ENCODE assay signal across 38 cellular contexts in genomic region chr2:210277133-210277532, GRCh38. TPM values are rescaled to one million over a fixed set of nuclear protein-coding genes. Genes with fewer than 3 reads are reported as not detected.
"Had no signal": no experiment of that assay in that cellular context is flagged by ENCODE, and none has a peak within 500 bp of the region (broad histone marks: within the 10 kb centered on the region; RNA-seq: fewer than 3 reads in every experiment).

No MANE protein-coding gene starts in this region.

- DNase-seq: Karpas-422, Kasumi-1, MG63, MM.1S, MV-4-11, NCI-H1048, NCI-H1092, NCI-H1092 treated with DMSO at 0.1 percent for 48 hours, NCI-H1105, NCI-H1105 treated with DMSO at 0.1 percent for 48 hours, NCI-H1417, NCI-H1417 treated with DMSO at 0.1 percent for 48 hours, NCI-H1436, NCI-H1436 treated with DMSO at 0.1 percent for 48 hours, NCI-H146, NCI-H1694, NCI-H1694 treated with DMSO at 0.1 percent for 48 hours, NCI-H187, NCI-H187 treated with DMSO at 0.1 percent for 48 hours, NCI-H1930, NCI-H2029, NCI-H2029 treated with DMSO at 0.1 percent for 48 hours, NCI-H2081, NCI-H2081 treated with DMSO at 0.1 percent for 48 hours, NCI-H2107, NCI-H2171, NCI-H2171 treated with DMSO at 0.1 percent for 48 hours, NCI-H2227 treated with DMSO at 0.1 percent for 48 hours, NCI-H226, NCI-H345, NCI-H446, NCI-H446 treated with DMSO at 0.1 percent for 48 hours, NCI-H510A, NCI-H510A treated with DMSO at 0.1 percent for 48 hours had no signal

- H3K27me3 ChIP-seq: MG63 had no signal

- H3K36me3 ChIP-seq: MG63 had no signal

- H3K9me3 ChIP-seq: MG63 had no signal

- H3K4me3 ChIP-seq: MG63 had no signal

RNA-seq across cellular contexts. Expression of gene MYL1, which starts 37.8 kb away (rescaled TPM):
- total RNA-seq: M059J, MCF 10A, NCI-H460 had no signal

RNA-seq across cellular contexts. Expression of gene ACADL, which starts 51.9 kb away (rescaled TPM):
- total RNA-seq: LHCN-M2, M059J, MCF 10A had no signal
